1 cellular context compared by ENCODE assay signal in the genomic region with DNA sequence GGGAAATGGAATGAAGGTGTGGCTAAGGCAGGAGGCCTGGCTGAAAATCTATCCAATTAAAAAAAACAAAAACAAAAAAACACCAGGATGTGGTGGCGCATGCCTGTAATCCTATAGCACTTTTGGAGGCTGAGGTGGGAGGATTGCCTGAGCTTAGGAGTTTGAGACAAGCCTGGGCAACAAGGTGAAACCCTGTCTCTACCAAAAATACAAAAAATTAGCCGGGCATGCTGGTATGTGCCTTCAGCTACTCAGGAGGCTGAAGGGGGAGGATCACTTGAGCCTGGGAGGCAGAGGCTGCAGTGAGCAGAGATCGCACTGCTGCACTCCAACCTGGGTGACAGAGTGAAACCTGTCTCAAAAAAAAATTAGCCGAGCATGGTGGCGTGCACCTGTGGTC.
A peak's percentile ranks its signal among the peaks of the same experiment; 100 is the strongest.
TF ChIP-seq lines count a peak whose summit lies in the region.

No MANE protein-coding gene starts in this region.

TF ChIP-seq in HepG2, 621 proteins besides CTCF, POLR2A, EP300 and RAD21:
- TF ChIP-seq TCF7L2 (IDR thresholded peaks at IDR 0.05; ENCODE audit: low read depth, low read length), result no peak
- TF ChIP-seq ZNF335 (CRISPR knock-in tag; IDR thresholded peaks at IDR 0.05), result no peak
- TF ChIP-seq SNRNP70 (IDR thresholded peaks at IDR 0.05; ENCODE audit: low read depth, low read length), result no peak
- no peak for TF ChIP-seq GTF3A (CRISPR knock-in tag; conservative IDR thresholded peaks at IDR 0.05)
- TF ChIP-seq ZNF460 (CRISPR knock-in tag; IDR thresholded peaks at IDR 0.05; ENCODE audit: borderline replicate concordance), result peak; percentile 32; the same call in 1 of the 2 replicates
- TF ChIP-seq, protein P1, sequence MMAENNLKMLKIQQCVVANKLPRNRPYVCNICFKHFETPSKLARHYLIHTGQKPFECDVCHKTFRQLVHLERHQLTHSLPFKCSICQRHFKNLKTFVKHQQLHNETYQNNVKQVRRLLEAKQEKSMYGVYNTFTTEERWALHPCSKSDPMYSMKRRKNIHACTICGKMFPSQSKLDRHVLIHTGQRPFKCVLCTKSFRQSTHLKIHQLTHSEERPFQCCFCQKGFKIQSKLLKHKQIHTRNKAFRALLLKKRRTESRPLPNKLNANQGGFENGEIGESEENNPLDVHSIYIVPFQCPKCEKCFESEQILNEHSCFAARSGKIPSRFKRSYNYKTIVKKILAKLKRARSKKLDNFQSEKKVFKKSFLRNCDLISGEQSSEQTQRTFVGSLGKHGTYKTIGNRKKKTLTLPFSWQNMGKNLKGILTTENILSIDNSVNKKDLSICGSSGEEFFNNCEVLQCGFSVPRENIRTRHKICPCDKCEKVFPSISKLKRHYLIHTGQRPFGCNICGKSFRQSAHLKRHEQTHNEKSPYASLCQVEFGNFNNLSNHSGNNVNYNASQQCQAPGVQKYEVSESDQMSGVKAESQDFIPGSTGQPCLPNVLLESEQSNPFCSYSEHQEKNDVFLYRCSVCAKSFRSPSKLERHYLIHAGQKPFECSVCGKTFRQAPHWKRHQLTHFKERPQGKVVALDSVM (CRISPR knock-in tag; IDR thresholded peaks at IDR 0.05), result peak; percentile 47; the same call in 1 of the 2 replicates
